29 cellular contexts compared by ENCODE assay signal in the genomic region with DNA sequence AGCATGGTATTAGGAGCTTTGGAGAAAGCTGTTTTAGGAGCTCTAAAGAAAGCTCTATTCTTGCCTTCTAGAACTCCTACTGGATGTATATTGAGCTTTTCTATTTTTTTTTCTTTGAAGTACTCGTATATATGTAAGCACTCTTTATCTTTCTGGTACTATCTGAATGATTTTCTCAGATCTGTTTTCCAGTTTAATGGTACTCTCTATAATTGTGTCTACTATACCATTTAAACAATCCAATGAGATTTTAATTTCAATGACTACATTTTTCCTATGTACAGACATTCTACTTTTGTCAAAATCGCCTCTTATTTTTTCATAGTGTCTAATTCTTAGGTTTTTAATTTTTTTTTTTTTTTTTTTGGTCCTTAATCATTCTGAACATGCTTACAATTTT.
"Had no signal": no experiment of that assay in that cellular context is flagged by ENCODE, and none has a peak within 500 bp of the region (broad histone marks: within the 10 kb centered on the region; RNA-seq: fewer than 3 reads in every experiment).

No MANE protein-coding gene starts in this region.

- H3K36me3 Mint-ChIP-seq: stimulated activated effector memory CD8-positive, alpha-beta T cell treated with anti-CD3 and anti-CD28 coated beads, Interleukin-12 subunit alpha, Interleukin-12 subunit beta, amount 100 ng/mL, for 72 hours; stimulated activated memory B cell treated with anti-CD40 and anti-IgM and Interleukin-4, amounts not matched to agents 10 μg/mL and 1 μg/mL and 100 μg/mL, for 72 hours; stimulated activated naive B cell treated with anti-CD40 and anti-IgM and Interleukin-4, amounts not matched to agents 10 μg/mL and 1 μg/mL and 100 μg/mL, for 72 hours had no signal

- H3K27ac ChIP-seq: stomach, suprapubic skin, testis, thoracic aorta, thyroid gland, tibial artery, tibial nerve, transverse colon, upper lobe of left lung, upper lobe of right lung, uterus, vagina had no signal

- H3K27me3 Mint-ChIP-seq: stimulated activated memory B cell treated with anti-CD40 and anti-IgM and Interleukin-4, amounts not matched to agents 10 μg/mL and 1 μg/mL and 100 μg/mL, for 72 hours; stimulated activated naive CD8-positive, alpha-beta T cell treated with anti-CD3 and anti-CD28 coated beads, Interleukin-15, amount 100 ng/mL, for 72 hours; type B pancreatic cell had no signal

- H3K4me3 ChIP-seq: stomach, suprapubic skin, testis, thoracic aorta, thyroid gland, tibial artery, tibial nerve, transverse colon, upper lobe of left lung, upper lobe of right lung, uterus, vagina had no signal

- H3K9me3 Mint-ChIP-seq: stimulated activated effector memory CD8-positive, alpha-beta T cell treated with anti-CD3 and anti-CD28 coated beads, Interleukin-12 subunit alpha, Interleukin-12 subunit beta, amount 100 ng/mL, for 72 hours; stimulated activated naive CD8-positive, alpha-beta T cell treated with anti-CD3 and anti-CD28 coated beads, Interleukin-15, Interleukin-2, amounts not matched to agents 100 ng/mL and 50 ng/mL, for 24 hours had no signal

- DNase-seq: stimulated activated CD4-positive, alpha-beta T cell treated with anti-CD3 and anti-CD28 coated beads, Interleukin-2, amount 100 ng/mL, for 48 hours; stimulated activated CD4-positive, alpha-beta T cell treated with anti-CD3 and anti-CD28 coated beads, Interleukin-4, amount 100 ng/mL, for 1 hour; stimulated activated CD4-positive, alpha-beta T cell treated with anti-CD3 and anti-CD28 coated beads, Interleukin-4, amount 100 ng/mL, for 24 hours; stimulated activated CD4-positive, alpha-beta T cell treated with anti-CD3 and anti-CD28 coated beads, Interleukin-4, amount 100 ng/mL, for 4 hours; stimulated activated CD8-positive, alpha-beta memory T cell treated with anti-CD3 and anti-CD28 coated beads, Interleukin-4, amount 100 ng/mL, for 48 hours; stimulated activated naive B cell treated with anti-CD40 and anti-IgM and Interleukin-4, amounts not matched to agents 10 μg/mL and 1 μg/mL and 100 μg/mL, for 72 hours; stimulated activated naive CD4-positive, alpha-beta T cell; stimulated activated naive CD4-positive, alpha-beta T cell treated with Interleukin-2 at 50 U/mL for 16 hours; stimulated activated naive CD8-positive, alpha-beta T cell treated with anti-CD3 and anti-CD28 coated beads, Interleukin-15, amount 100 ng/mL, for 72 hours; stimulated activated naive CD8-positive, alpha-beta T cell treated with anti-CD3 and anti-CD28 coated beads, Interleukin-15, Interleukin-2, amounts not matched to agents 100 U/mL and 50 U/mL, for 24 hours; stomach; substantia nigra; testis; thyroid gland; tibial artery; transverse colon; trophoblast cell; upper lobe of right lung; uterus had no signal

- H3K27me3 ChIP-seq: stomach, suprapubic skin, testis, thyroid gland, tibial artery, tibial nerve, upper lobe of left lung, upper lobe of right lung, uterus, vagina had no signal

- H3K36me3 ChIP-seq: stomach, suprapubic skin, thoracic aorta, thyroid gland, tibial artery, tibial nerve, transverse colon, upper lobe of left lung, upper lobe of right lung, uterus, vagina had no signal

- H3K9me3 ChIP-seq: stomach, suprapubic skin, testis, thoracic aorta, thyroid gland, transverse colon, uterus, vagina had no signal

- H3K4me1 Mint-ChIP-seq: stimulated activated effector memory CD8-positive, alpha-beta T cell treated with anti-CD3 and anti-CD28 coated beads, Interleukin-12 subunit alpha, Interleukin-12 subunit beta, amount 100 ng/mL, for 72 hours; stimulated activated memory B cell treated with anti-CD40 and anti-IgM and Interleukin-4, amounts not matched to agents 10 μg/mL and 1 μg/mL and 100 μg/mL, for 72 hours; stimulated activated naive B cell treated with anti-CD40 and anti-IgM and Interleukin-4, amounts not matched to agents 10 μg/mL and 1 μg/mL and 100 μg/mL, for 72 hours; stimulated activated naive CD8-positive, alpha-beta T cell treated with anti-CD3 and anti-CD28 coated beads, Interleukin-15, amount 100 ng/mL, for 72 hours had no signal

- ATAC-seq: stimulated activated effector memory CD8-positive, alpha-beta T cell treated with anti-CD3 and anti-CD28 coated beads, Interleukin-12 subunit alpha, Interleukin-12 subunit beta, amount 100 ng/mL, for 72 hours; stimulated activated memory B cell treated with anti-CD40 and anti-IgM and Interleukin-4, amounts not matched to agents 10 μg/mL and 1 μg/mL and 100 μg/mL, for 72 hours; stimulated activated naive B cell treated with anti-CD40 and anti-IgM and Interleukin-4, amounts not matched to agents 10 μg/mL and 1 μg/mL and 100 μg/mL, for 72 hours; stimulated activated naive CD8-positive, alpha-beta T cell treated with anti-CD3 and anti-CD28 coated beads, Interleukin-15, amount 100 ng/mL, for 72 hours; stimulated activated naive CD8-positive, alpha-beta T cell treated with anti-CD3 and anti-CD28 coated beads, Interleukin-15, Interleukin-2, amounts not matched to agents 100 U/mL and 50 U/mL, for 24 hours; upper lobe of right lung had no signal

- H3K4me1 ChIP-seq: stomach, suprapubic skin, testis, tibial artery, transverse colon, upper lobe of left lung, upper lobe of right lung, uterus, vagina had no signal

- H3K4me3 Mint-ChIP-seq: stimulated activated effector memory CD8-positive, alpha-beta T cell treated with anti-CD3 and anti-CD28 coated beads, Interleukin-12 subunit alpha, Interleukin-12 subunit beta, amount 100 ng/mL, for 72 hours; stimulated activated memory B cell treated with anti-CD40 and anti-IgM and Interleukin-4, amounts not matched to agents 10 μg/mL and 1 μg/mL and 100 μg/mL, for 72 hours; stimulated activated naive B cell treated with anti-CD40 and anti-IgM and Interleukin-4, amounts not matched to agents 10 μg/mL and 1 μg/mL and 100 μg/mL, for 72 hours; stimulated activated naive CD8-positive, alpha-beta T cell treated with anti-CD3 and anti-CD28 coated beads, Interleukin-15, amount 100 ng/mL, for 72 hours; stimulated activated naive CD8-positive, alpha-beta T cell treated with anti-CD3 and anti-CD28 coated beads, Interleukin-15, Interleukin-2, amounts not matched to agents 100 ng/mL and 50 ng/mL, for 24 hours; type B pancreatic cell had no signal

- FAIRE-seq: urothelium cell line had no signal

- H3K27ac Mint-ChIP-seq: stimulated activated effector memory CD8-positive, alpha-beta T cell treated with anti-CD3 and anti-CD28 coated beads, Interleukin-12 subunit alpha, Interleukin-12 subunit beta, amount 100 ng/mL, for 72 hours; stimulated activated memory B cell treated with anti-CD40 and anti-IgM and Interleukin-4, amounts not matched to agents 10 μg/mL and 1 μg/mL and 100 μg/mL, for 72 hours; stimulated activated naive B cell treated with anti-CD40 and anti-IgM and Interleukin-4, amounts not matched to agents 10 μg/mL and 1 μg/mL and 100 μg/mL, for 72 hours; stimulated activated naive CD8-positive, alpha-beta T cell treated with anti-CD3 and anti-CD28 coated beads, Interleukin-15, amount 100 ng/mL, for 72 hours; stimulated activated naive CD8-positive, alpha-beta T cell treated with anti-CD3 and anti-CD28 coated beads, Interleukin-15, Interleukin-2, amounts not matched to agents 100 ng/mL and 50 ng/mL, for 24 hours; type B pancreatic cell had no signal
